Comparison of ENCODE assay signal across 20 cellular contexts in the genomic region with DNA sequence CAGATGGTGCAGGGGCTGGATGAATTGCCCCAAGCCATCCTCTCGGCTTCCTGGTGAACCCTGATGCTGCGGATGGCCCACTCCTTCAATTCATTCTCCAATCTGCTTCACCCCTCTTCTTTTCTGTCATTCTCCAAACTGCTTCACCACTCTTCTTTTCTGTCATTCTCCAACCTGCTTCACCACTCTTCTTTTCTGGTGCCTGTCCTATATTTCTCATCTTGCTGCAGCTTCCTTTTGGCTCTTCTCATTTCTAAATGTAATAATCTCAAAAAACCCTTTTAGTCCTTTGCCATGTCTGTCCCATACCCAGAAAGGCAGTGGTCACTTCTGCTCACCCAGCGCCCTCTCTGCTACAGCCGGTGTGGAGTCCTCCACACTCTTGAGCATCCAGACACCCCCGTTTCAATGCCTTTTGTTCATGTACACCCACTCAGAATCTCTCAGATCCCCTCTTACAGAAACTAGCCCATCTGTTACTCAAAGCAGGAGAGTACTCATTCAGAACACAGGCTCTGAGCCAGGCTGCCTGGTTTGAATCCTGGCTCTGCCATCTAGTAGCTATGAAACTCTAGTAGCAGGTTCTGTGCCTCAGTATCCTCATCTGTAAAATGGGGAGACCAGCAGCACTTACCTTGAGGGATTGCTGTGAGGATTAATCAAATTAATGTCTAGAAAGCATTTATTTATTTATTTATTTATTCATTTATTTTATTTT. TPM values are rescaled to one million over a fixed set of nuclear protein-coding genes. Genes with fewer than 3 reads are reported as not detected.
"Had no signal": no experiment of that assay in that cellular context is flagged by ENCODE, and none has a peak within 500 bp of the region (broad histone marks: within the 10 kb centered on the region; RNA-seq: fewer than 3 reads in every experiment).

No MANE protein-coding gene starts in this region.

- H3K27ac Mint-ChIP-seq: activated CD4-positive, alpha-beta memory T cell treated with anti-CD3 and anti-CD28 coated beads for 36 hours; activated naive CD4-positive, alpha-beta T cell treated with anti-CD3 and anti-CD28 coated beads, Interleukin-2, amount 10 ng/mL, durations not matched to agents 7 days and 5 days; activated T-helper 2 cell treated with anti-CD3 and anti-CD28 coated beads, Interferon-gamma antibody, Interleukin-2, Interleukin-4, amounts not matched to agents 10 μg/mL and 5 μg/mL and 100 μg/mL, durations not matched to agents 14 hours and 24 hours and 36 hours had no signal

- DNase-seq: activated CD4-positive, alpha-beta memory T cell treated with anti-CD3 and anti-CD28 coated beads for 36 hours; activated CD4-positive, alpha-beta T cell treated with anti-CD3 and anti-CD28 coated beads for 1 hour; activated CD8-positive, alpha-beta memory T cell treated with anti-CD3 and anti-CD28 coated beads, Interleukin-2, amount 50 U/mL, for 4 hours; activated naive CD4-positive, alpha-beta T cell treated with anti-CD3 and anti-CD28 coated beads, Interleukin-2, amount 10 ng/mL, durations not matched to agents 7 days and 5 days; aorta; effector memory CD4-positive, alpha-beta T cell; hippocampal formation; left ventricle myocardium superior; pancreas; retina; stimulated activated CD4-positive, alpha-beta T cell treated with anti-CD3 and anti-CD28 coated beads, Interleukin-15, amount 100 ng/mL, for 24 hours; stimulated activated CD4-positive, alpha-beta T cell treated with anti-CD3 and anti-CD28 coated beads, Interleukin-4, amount 100 ng/mL, for 24 hours; stimulated activated naive CD8-positive, alpha-beta T cell treated with anti-CD3 and anti-CD28 coated beads, Interleukin-15, amount 100 ng/mL, for 72 hours had no signal

- H3K9me3 ChIP-seq: pancreas, thyroid gland had no signal

- H3K9me3 Mint-ChIP-seq: activated CD4-positive, alpha-beta memory T cell treated with anti-CD3 and anti-CD28 coated beads for 36 hours; activated naive CD4-positive, alpha-beta T cell treated with anti-CD3 and anti-CD28 coated beads, Interleukin-2, amount 10 ng/mL, durations not matched to agents 7 days and 5 days; activated T-helper 2 cell treated with anti-CD3 and anti-CD28 coated beads, Interferon-gamma antibody, Interleukin-2, Interleukin-4, amounts not matched to agents 10 μg/mL and 5 μg/mL and 100 μg/mL, durations not matched to agents 14 hours and 24 hours and 36 hours; stimulated activated naive CD8-positive, alpha-beta T cell treated with anti-CD3 and anti-CD28 coated beads, Interleukin-15, amount 100 ng/mL, for 72 hours had no signal

- H3K27ac ChIP-seq: coronary artery, pancreas had no signal

- H3K4me3 ChIP-seq: coronary artery, pancreas, thyroid gland had no signal

- ATAC-seq: left ventricle myocardium superior; pancreas; stimulated activated naive CD8-positive, alpha-beta T cell treated with anti-CD3 and anti-CD28 coated beads, Interleukin-15, amount 100 ng/mL, for 72 hours had no signal

- H3K27me3 Mint-ChIP-seq: activated CD4-positive, alpha-beta memory T cell treated with anti-CD3 and anti-CD28 coated beads for 36 hours; activated naive CD4-positive, alpha-beta T cell treated with anti-CD3 and anti-CD28 coated beads, Interleukin-2, amount 10 ng/mL, durations not matched to agents 7 days and 5 days; stimulated activated naive CD8-positive, alpha-beta T cell treated with anti-CD3 and anti-CD28 coated beads, Interleukin-15, amount 100 ng/mL, for 72 hours had no signal

- H3K27me3 ChIP-seq: pancreas, thyroid gland had no signal

- H3K4me1 Mint-ChIP-seq: activated naive CD4-positive, alpha-beta T cell treated with anti-CD3 and anti-CD28 coated beads, Interleukin-2, amount 10 ng/mL, durations not matched to agents 7 days and 5 days; stimulated activated naive CD8-positive, alpha-beta T cell treated with anti-CD3 and anti-CD28 coated beads, Interleukin-15, amount 100 ng/mL, for 72 hours had no signal

- H3K4me3 Mint-ChIP-seq: activated CD4-positive, alpha-beta memory T cell treated with anti-CD3 and anti-CD28 coated beads for 36 hours; activated naive CD4-positive, alpha-beta T cell treated with anti-CD3 and anti-CD28 coated beads, Interleukin-2, amount 10 ng/mL, durations not matched to agents 7 days and 5 days; stimulated activated naive CD8-positive, alpha-beta T cell treated with anti-CD3 and anti-CD28 coated beads, Interleukin-15, amount 100 ng/mL, for 72 hours had no signal

RNA-seq across cellular contexts. Expression of gene SERPIND1, which starts 14.9 kb away (rescaled TPM):
- total RNA-seq: activated CD4-positive, alpha-beta memory T cell treated with anti-CD3 and anti-CD28 coated beads for 36 hours; activated T-helper 2 cell treated with anti-CD3 and anti-CD28 coated beads, Interferon-gamma antibody, Interleukin-2, Interleukin-4, amounts not matched to agents 10 μg/mL and 5 μg/mL and 100 μg/mL, durations not matched to agents 14 hours and 24 hours and 36 hours; epithelial cell of proximal tubule; kidney epithelial cell; left ventricle myocardium superior; skeletal muscle tissue had no signal
- polyA plus RNA-seq: neural cell had no signal
